In the genomic region with DNA sequence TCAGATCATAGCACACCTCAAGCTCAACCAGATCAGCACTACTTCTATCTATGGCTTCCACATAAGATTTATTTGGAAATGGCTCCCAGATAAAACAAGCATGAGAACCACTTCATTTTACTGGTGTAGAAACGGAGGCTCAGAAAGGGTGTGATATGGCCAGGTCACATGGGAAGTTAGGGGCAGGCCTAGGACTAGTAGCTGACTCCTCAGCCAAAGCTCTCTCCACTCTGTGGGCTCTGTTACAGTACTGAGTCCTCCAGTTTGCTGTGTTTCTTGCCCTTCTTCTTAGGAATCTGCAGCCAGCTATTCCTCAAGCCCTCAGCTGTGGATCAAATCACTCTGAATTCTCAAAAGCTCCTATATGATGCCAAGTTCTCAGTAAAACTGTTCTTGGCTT, we compare ENCODE assay signal across 15 cellular contexts. TPM values are rescaled to one million over a fixed set of nuclear protein-coding genes. Genes with fewer than 3 reads are reported as not detected.
"Had no signal": no experiment of that assay in that cellular context is flagged by ENCODE, and none has a peak within 500 bp of the region (broad histone marks: within the 10 kb centered on the region; RNA-seq: fewer than 3 reads in every experiment).

No MANE protein-coding gene starts in this region.

- H3K4me3 Mint-ChIP-seq: activated CD8-positive, alpha-beta T cell treated with anti-CD3 and anti-CD28 coated beads, Interleukin-2, amount 10 ng/mL, durations not matched to agents 7 days and 5 days; endodermal cell; memory B cell; neural crest cell; stimulated activated effector memory CD8-positive, alpha-beta T cell treated with anti-CD3 and anti-CD28 coated beads, Interleukin-12 subunit alpha, Interleukin-12 subunit beta, amount 100 ng/mL, for 72 hours; T-helper 17 cell; WTC11 had no signal

- H3K36me3 ChIP-seq: pancreas, tibial artery had no signal

- H3K27ac Mint-ChIP-seq: activated CD8-positive, alpha-beta T cell treated with anti-CD3 and anti-CD28 coated beads, Interleukin-2, amount 10 ng/mL, durations not matched to agents 7 days and 5 days; endodermal cell; memory B cell; stimulated activated effector memory CD8-positive, alpha-beta T cell treated with anti-CD3 and anti-CD28 coated beads, Interleukin-12 subunit alpha, Interleukin-12 subunit beta, amount 100 ng/mL, for 72 hours; T-helper 17 cell; WTC11 had no signal

- H3K27ac ChIP-seq: tibial artery had no signal

- ATAC-seq: activated CD8-positive, alpha-beta T cell treated with anti-CD3 and anti-CD28 coated beads, Interleukin-2, amount 10 ng/mL, durations not matched to agents 7 days and 5 days; body of pancreas; stimulated activated effector memory CD8-positive, alpha-beta T cell treated with anti-CD3 and anti-CD28 coated beads, Interleukin-12 subunit alpha, Interleukin-12 subunit beta, amount 100 ng/mL, for 72 hours; T-helper 17 cell; WTC11 had no signal

- DNase-seq: activated CD4-positive, alpha-beta T cell treated with anti-CD3 and anti-CD28 coated beads for 48 hours; activated CD8-positive, alpha-beta memory T cell treated with anti-CD3 and anti-CD28 coated beads, Interleukin-2, amount 50 U/mL, for 48 hours; activated CD8-positive, alpha-beta T cell treated with anti-CD3 and anti-CD28 coated beads, Interleukin-2, amount 10 ng/mL, durations not matched to agents 7 days and 5 days; body of pancreas; endodermal cell; erythroblast; pancreas; T-helper 17 cell; tibial artery had no signal

- H3K36me3 Mint-ChIP-seq: memory B cell; stimulated activated effector memory CD8-positive, alpha-beta T cell treated with anti-CD3 and anti-CD28 coated beads, Interleukin-12 subunit alpha, Interleukin-12 subunit beta, amount 100 ng/mL, for 72 hours; WTC11 had no signal

- H3K4me3 ChIP-seq: body of pancreas, pancreas, smooth muscle cell, tibial artery had no signal

- H3K9me3 ChIP-seq: body of pancreas, pancreas, tibial artery had no signal

- H3K9me3 Mint-ChIP-seq: endodermal cell; memory B cell; neural crest cell; stimulated activated effector memory CD8-positive, alpha-beta T cell treated with anti-CD3 and anti-CD28 coated beads, Interleukin-12 subunit alpha, Interleukin-12 subunit beta, amount 100 ng/mL, for 72 hours had no signal

- H3K27me3 ChIP-seq: body of pancreas, pancreas had no signal

- H3K4me1 Mint-ChIP-seq: memory B cell; neural crest cell; stimulated activated effector memory CD8-positive, alpha-beta T cell treated with anti-CD3 and anti-CD28 coated beads, Interleukin-12 subunit alpha, Interleukin-12 subunit beta, amount 100 ng/mL, for 72 hours; T-helper 17 cell; WTC11 had no signal

RNA-seq across cellular contexts. Expression of a gene that starts 42.4 kb away (rescaled TPM):
- total RNA-seq: activated CD8-positive, alpha-beta T cell treated with anti-CD3 and anti-CD28 coated beads, Interleukin-2, amount 10 ng/mL, durations not matched to agents 7 days and 5 days; dermis microvascular lymphatic vessel endothelial cell; endodermal cell; smooth muscle cell; T-helper 17 cell had no signal
- polyA plus RNA-seq: smooth muscle cell had no signal
